ENCODE assay signal across 7 cellular contexts in the genomic region with DNA sequence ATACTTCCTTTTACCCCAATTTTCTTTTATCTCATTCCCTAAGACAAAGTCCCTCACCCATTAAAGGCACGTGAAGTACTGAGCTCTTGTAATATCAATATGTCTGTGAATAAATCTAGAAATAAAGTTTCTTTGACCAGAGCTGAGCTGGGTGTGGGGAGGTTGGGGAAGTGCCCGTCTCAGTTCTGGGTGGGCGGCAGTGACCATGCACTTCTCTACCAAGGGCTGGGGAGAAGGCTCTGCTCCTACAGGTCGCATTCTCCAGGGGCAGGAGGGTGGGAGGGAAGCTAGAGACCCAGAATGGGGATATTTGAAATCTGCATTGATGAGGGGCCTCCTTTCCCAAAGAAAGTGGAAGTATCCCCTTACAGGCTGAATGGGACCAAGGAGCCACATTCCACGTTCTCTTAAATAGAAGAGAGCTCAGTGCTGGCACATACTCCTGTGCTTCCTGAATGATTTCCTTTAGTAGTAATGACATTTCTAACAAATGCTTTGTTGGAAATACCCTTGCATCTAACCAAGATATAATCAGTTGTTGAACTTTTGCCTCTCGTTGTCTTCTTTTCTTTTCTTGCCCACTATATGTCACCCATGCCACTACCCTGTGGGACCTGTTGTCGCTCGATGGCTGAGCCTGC.
"Had no signal": no experiment of that assay in that cellular context is flagged by ENCODE, and none has a peak within 500 bp of the region (broad histone marks: within the 10 kb centered on the region; RNA-seq: fewer than 3 reads in every experiment).

No MANE protein-coding gene starts in this region.

- H3K4me3 Mint-ChIP-seq: naive thymus-derived CD8-positive, alpha-beta T cell had no signal

- H3K27me3 Mint-ChIP-seq: naive thymus-derived CD8-positive, alpha-beta T cell had no signal

- ATAC-seq: naive thymus-derived CD8-positive, alpha-beta T cell had no signal

- H3K9me3 Mint-ChIP-seq: naive thymus-derived CD8-positive, alpha-beta T cell had no signal

- DNase-seq: activated CD4-positive, alpha-beta T cell treated with anti-CD3 and anti-CD28 coated beads, Interleukin-2, amount 50 U/mL, for 4 hours; activated gamma-delta T cell; activated T-cell treated with anti-CD3 and anti-CD28 coated beads, Interleukin-2, amount 50 U/mL, for 1 hour; hippocampal formation; naive thymus-derived CD8-positive, alpha-beta T cell; stimulated activated CD4-positive, alpha-beta T cell treated with anti-CD3 and anti-CD28 coated beads, Interleukin-4, amount 100 ng/mL, for 24 hours; stomach had no signal
